20 cellular contexts compared by ENCODE assay signal in genomic region chr2:182463760-182464159, GRCh38. TPM values are rescaled to one million over a fixed set of nuclear protein-coding genes. Genes with fewer than 3 reads are reported as not detected.
DNase-seq lines count a peak whose midpoint lies in the region; ATAC-seq and TF ChIP-seq lines count a peak whose summit lies in the region.
"Had no signal": no experiment of that assay in that cellular context is flagged by ENCODE, and none has a peak within 500 bp of the region (broad histone marks: within the 10 kb centered on the region; RNA-seq: fewer than 3 reads in every experiment).

No MANE protein-coding gene starts in this region.

- TF ChIP-seq CTCF in smooth muscle cell (IDR thresholded peaks at IDR 0.05; ENCODE audit: borderline replicate concordance, insufficient read depth, poor library complexity, severe bottlenecking), result no peak

- peaks cover 8 to 18% of the 10 kb centered on the region in 2 donors for H3K9me3 Mint-ChIP-seq in activated naive CD4-positive, alpha-beta T cell treated with anti-CD3 and anti-CD28 coated beads, Interleukin-2, amount 50 U/mL, for 72 hours
- H3K9me3 Mint-ChIP-seq: H9 had no signal

- no peak overlapping the region for H3K9ac ChIP-seq in smooth muscle cell (ENCODE audit: low read depth)

- H3K4me3 ChIP-seq in smooth muscle cell, result no peak overlapping the region
- H3K4me3 ChIP-seq: SJSA1 had no signal

- H4K20me1 ChIP-seq in smooth muscle cell (ENCODE audit: low read depth), result no peaks in the 10 kb centered on the region

- H3K79me2 ChIP-seq in smooth muscle cell (ENCODE audit: low read depth), result no peaks in the 10 kb centered on the region

- no peaks in the 10 kb centered on the region for H3K27me3 ChIP-seq in smooth muscle cell (ENCODE audit: low read depth)
- H3K27me3 ChIP-seq: SJSA1 had no signal

- H3K4me1 ChIP-seq in smooth muscle cell (ENCODE audit: low read depth), result no peaks in the 10 kb centered on the region
- H3K4me1 ChIP-seq: SJSA1 had no signal

- ATAC-seq in Right ventricle myocardium inferior, result peak; percentile 91
- ATAC-seq in left ventricle myocardium superior, result peak; percentile 98
- no peak for ATAC-seq in HG03571 (IDR thresholded peaks at IDR 0.05; ENCODE audit: unreplicated experiment)
- ATAC-seq in activated naive CD4-positive, alpha-beta T cell treated with anti-CD3 and anti-CD28 coated beads, Interleukin-2, amount 50 U/mL, for 72 hours, result no peak

- H3K36me3 Mint-ChIP-seq in activated naive CD4-positive, alpha-beta T cell treated with anti-CD3 and anti-CD28 coated beads, Interleukin-2, amount 50 U/mL, for 72 hours, result no peaks in the 10 kb centered on the region
- H3K36me3 Mint-ChIP-seq: IgD-negative memory B cell had no signal

- no peak for DNase-seq in Right ventricle myocardium inferior (ENCODE audit: missing footprints)
- no peak for DNase-seq in cardiac septum (ENCODE audit: low spot score)
- peak; percentile 1 for DNase-seq in fibroblast of gingiva (ENCODE audit: low read depth)
- no peak for DNase-seq in left ventricle myocardium superior
- DNase-seq in AG08396 (ENCODE audit: low spot score), result no peak
- DNase-seq in activated naive CD4-positive, alpha-beta T cell treated with anti-CD3 and anti-CD28 coated beads, Interleukin-2, amount 50 U/mL, for 72 hours (ENCODE audit: low spot score in 2 of 2), result no peak
- DNase-seq in smooth muscle cell (lab: John Stamatoyannopoulos, UW; ENCODE audit: unreplicated experiment), result no peak
- DNase-seq: 8988T, DMS79 treated with DMSO at 0.1 percent for 48 hours, H9, Karpas-422, NCI-H1092, NCI-H1436 treated with DMSO at 0.1 percent for 48 hours, NCI-H2029 treated with DMSO at 0.1 percent for 48 hours, NCI-H2171 had no signal

- H3K27ac Mint-ChIP-seq in activated naive CD4-positive, alpha-beta T cell treated with anti-CD3 and anti-CD28 coated beads, Interleukin-2, amount 50 U/mL, for 72 hours, result no peak overlapping the region
- H3K27ac Mint-ChIP-seq: B cell, IgD-negative memory B cell had no signal

- no peak overlapping the region for H3K4me2 ChIP-seq in smooth muscle cell

- H3K9me3 ChIP-seq in smooth muscle cell (replicated peaks; ENCODE audit: low read depth), result no peaks in the 10 kb centered on the region
- H3K9me3 ChIP-seq: SJSA1 had no signal

- H2AFZ ChIP-seq in smooth muscle cell (ENCODE audit: low read depth), result no peak overlapping the region

- no peaks in the 10 kb centered on the region for H3F3A ChIP-seq in smooth muscle cell (ENCODE audit: low read depth)

- H3K27ac ChIP-seq in smooth muscle cell (ENCODE audit: low read depth), result no peak overlapping the region
- H3K27ac ChIP-seq: RWPE1, SJSA1 had no signal

- H3K36me3 ChIP-seq in smooth muscle cell (ENCODE audit: low read depth), result no peaks in the 10 kb centered on the region
- H3K36me3 ChIP-seq: SJSA1 had no signal

- intact Hi-C loops in Right ventricle myocardium inferior (cut with DNase I), result loop anchor here (2.0 to 10.0 kb wide), 2 partner anchors 121 to 151 kb away; no protein-coding TSS in a partner anchor
- intact Hi-C loops in cardiac septum (cut with DNase I), result no loop called here
- intact Hi-C loops in left ventricle myocardium superior (cut with micrococcal nuclease), result no loop called here

- WGBS in smooth muscle cell (ENCODE audit: low lambda C conversion rate), result 95% methylated on average over 1 of the region's 1 CpG

RNA-seq across cellular contexts. Expression of gene PDE1A, which starts 36.9 kb away (rescaled TPM):
- 14.6 TPM for total RNA-seq in Right ventricle myocardium inferior
- total RNA-seq in cardiac septum, result 9.6 TPM
- total RNA-seq in left ventricle myocardium superior, result 16.9 TPM
- not detected for total RNA-seq in activated naive CD4-positive, alpha-beta T cell treated with anti-CD3 and anti-CD28 coated beads, Interleukin-2, amount 50 U/mL, for 72 hours
- 0.58 and 4.1 TPM in 2 replicates for total RNA-seq in smooth muscle cell
- polyA plus RNA-seq in smooth muscle cell, result 0.56 and 0.96 TPM in 2 replicates
- total RNA-seq: B cell, SJSA1 had no signal
- polyA plus RNA-seq: IgD-negative memory B cell had no signal

Comparison
In these comparisons a context has a peak if more than half of its experiments do, and no peak if none do; other contexts are left out.
1. ATAC-seq: peak in Right ventricle myocardium inferior (single experiment) and left ventricle myocardium superior (single experiment); none in HG03571 (single experiment) and activated naive CD4-positive, alpha-beta T cell treated with anti-CD3 and anti-CD28 coated beads, Interleukin-2, amount 50 U/mL, for 72 hours (0 of 2).